Comparison of ENCODE assay signal across 1 cellular context in the genomic region with DNA sequence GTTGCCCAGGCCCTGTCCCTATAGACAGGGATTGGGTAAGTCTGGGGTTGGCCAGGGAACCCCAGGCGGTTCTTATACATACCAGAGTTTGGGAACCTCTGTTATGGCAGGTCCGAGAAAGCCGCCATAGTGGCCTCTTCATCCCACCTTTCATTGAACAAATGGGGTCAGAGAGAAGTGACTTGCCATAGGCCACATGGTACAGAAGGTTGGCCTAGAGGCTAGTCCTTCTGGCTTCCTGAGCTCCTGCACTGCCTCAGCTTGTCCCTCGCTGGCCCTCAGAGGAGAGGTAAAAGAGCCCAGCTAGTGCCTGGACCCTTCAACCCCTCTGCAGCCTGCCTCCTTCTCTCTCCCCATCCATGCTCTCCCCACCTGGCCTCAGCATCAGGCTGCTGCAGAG.
TF ChIP-seq lines count a peak whose summit lies in the region.

No MANE protein-coding gene starts in this region.

TF ChIP-seq in H1, 55 proteins besides CTCF, POLR2A, EP300 and RAD21 (continued from another document):
- no peak for TF ChIP-seq CTBP2 (IDR thresholded peaks at IDR 0.05; ENCODE audit: borderline replicate concordance, insufficient read depth, insufficient read length, low read length)
- TF ChIP-seq NANOG (IDR thresholded peaks at IDR 0.05; ENCODE audit: insufficient read depth, low read depth, low read length, poor library complexity, severe bottlenecking) = no peak
- no peak for TF ChIP-seq TCF12 (IDR thresholded peaks at IDR 0.05; ENCODE audit: low read depth, low read length)
- TF ChIP-seq CHD2 (IDR thresholded peaks at IDR 0.05; ENCODE audit: low read length) = no peak
- TF ChIP-seq BRCA1 (IDR thresholded peaks at IDR 0.05; ENCODE audit: low read depth, low read length) = no peak
- no peak for TF ChIP-seq TBP (IDR thresholded peaks at IDR 0.05; ENCODE audit: low read depth, low read length)
- TF ChIP-seq JUN (IDR thresholded peaks at IDR 0.05; ENCODE audit: low read depth, low read length) = no peak
- TF ChIP-seq, protein P1, sequence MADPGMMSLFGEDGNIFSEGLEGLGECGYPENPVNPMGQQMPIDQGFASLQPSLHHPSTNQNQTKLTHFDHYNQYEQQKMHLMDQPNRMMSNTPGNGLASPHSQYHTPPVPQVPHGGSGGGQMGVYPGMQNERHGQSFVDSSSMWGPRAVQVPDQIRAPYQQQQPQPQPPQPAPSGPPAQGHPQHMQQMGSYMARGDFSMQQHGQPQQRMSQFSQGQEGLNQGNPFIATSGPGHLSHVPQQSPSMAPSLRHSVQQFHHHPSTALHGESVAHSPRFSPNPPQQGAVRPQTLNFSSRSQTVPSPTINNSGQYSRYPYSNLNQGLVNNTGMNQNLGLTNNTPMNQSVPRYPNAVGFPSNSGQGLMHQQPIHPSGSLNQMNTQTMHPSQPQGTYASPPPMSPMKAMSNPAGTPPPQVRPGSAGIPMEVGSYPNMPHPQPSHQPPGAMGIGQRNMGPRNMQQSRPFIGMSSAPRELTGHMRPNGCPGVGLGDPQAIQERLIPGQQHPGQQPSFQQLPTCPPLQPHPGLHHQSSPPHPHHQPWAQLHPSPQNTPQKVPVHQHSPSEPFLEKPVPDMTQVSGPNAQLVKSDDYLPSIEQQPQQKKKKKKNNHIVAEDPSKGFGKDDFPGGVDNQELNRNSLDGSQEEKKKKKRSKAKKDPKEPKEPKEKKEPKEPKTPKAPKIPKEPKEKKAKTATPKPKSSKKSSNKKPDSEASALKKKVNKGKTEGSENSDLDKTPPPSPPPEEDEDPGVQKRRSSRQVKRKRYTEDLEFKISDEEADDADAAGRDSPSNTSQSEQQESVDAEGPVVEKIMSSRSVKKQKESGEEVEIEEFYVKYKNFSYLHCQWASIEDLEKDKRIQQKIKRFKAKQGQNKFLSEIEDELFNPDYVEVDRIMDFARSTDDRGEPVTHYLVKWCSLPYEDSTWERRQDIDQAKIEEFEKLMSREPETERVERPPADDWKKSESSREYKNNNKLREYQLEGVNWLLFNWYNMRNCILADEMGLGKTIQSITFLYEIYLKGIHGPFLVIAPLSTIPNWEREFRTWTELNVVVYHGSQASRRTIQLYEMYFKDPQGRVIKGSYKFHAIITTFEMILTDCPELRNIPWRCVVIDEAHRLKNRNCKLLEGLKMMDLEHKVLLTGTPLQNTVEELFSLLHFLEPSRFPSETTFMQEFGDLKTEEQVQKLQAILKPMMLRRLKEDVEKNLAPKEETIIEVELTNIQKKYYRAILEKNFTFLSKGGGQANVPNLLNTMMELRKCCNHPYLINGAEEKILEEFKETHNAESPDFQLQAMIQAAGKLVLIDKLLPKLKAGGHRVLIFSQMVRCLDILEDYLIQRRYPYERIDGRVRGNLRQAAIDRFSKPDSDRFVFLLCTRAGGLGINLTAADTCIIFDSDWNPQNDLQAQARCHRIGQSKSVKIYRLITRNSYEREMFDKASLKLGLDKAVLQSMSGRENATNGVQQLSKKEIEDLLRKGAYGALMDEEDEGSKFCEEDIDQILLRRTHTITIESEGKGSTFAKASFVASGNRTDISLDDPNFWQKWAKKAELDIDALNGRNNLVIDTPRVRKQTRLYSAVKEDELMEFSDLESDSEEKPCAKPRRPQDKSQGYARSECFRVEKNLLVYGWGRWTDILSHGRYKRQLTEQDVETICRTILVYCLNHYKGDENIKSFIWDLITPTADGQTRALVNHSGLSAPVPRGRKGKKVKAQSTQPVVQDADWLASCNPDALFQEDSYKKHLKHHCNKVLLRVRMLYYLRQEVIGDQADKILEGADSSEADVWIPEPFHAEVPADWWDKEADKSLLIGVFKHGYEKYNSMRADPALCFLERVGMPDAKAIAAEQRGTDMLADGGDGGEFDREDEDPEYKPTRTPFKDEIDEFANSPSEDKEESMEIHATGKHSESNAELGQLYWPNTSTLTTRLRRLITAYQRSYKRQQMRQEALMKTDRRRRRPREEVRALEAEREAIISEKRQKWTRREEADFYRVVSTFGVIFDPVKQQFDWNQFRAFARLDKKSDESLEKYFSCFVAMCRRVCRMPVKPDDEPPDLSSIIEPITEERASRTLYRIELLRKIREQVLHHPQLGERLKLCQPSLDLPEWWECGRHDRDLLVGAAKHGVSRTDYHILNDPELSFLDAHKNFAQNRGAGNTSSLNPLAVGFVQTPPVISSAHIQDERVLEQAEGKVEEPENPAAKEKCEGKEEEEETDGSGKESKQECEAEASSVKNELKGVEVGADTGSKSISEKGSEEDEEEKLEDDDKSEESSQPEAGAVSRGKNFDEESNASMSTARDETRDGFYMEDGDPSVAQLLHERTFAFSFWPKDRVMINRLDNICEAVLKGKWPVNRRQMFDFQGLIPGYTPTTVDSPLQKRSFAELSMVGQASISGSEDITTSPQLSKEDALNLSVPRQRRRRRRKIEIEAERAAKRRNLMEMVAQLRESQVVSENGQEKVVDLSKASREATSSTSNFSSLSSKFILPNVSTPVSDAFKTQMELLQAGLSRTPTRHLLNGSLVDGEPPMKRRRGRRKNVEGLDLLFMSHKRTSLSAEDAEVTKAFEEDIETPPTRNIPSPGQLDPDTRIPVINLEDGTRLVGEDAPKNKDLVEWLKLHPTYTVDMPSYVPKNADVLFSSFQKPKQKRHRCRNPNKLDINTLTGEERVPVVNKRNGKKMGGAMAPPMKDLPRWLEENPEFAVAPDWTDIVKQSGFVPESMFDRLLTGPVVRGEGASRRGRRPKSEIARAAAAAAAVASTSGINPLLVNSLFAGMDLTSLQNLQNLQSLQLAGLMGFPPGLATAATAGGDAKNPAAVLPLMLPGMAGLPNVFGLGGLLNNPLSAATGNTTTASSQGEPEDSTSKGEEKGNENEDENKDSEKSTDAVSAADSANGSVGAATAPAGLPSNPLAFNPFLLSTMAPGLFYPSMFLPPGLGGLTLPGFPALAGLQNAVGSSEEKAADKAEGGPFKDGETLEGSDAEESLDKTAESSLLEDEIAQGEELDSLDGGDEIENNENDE (IDR thresholded peaks at IDR 0.05; ENCODE audit: insufficient replicate concordance, low read length) = no peak
- TF ChIP-seq CHD1 (IDR thresholded peaks at IDR 0.05; ENCODE audit: low read depth, low read length) = no peak
- no peak for TF ChIP-seq JUND (IDR thresholded peaks at IDR 0.05; ENCODE audit: low read length)
- TF ChIP-seq KDM4A (IDR thresholded peaks at IDR 0.05; ENCODE audit: low read depth, low read length, severe bottlenecking) = no peak
- TF ChIP-seq SIX5 (IDR thresholded peaks at IDR 0.05; ENCODE audit: low read depth, low read length) = no peak
